19 cellular contexts compared by ENCODE assay signal in the genomic region with DNA sequence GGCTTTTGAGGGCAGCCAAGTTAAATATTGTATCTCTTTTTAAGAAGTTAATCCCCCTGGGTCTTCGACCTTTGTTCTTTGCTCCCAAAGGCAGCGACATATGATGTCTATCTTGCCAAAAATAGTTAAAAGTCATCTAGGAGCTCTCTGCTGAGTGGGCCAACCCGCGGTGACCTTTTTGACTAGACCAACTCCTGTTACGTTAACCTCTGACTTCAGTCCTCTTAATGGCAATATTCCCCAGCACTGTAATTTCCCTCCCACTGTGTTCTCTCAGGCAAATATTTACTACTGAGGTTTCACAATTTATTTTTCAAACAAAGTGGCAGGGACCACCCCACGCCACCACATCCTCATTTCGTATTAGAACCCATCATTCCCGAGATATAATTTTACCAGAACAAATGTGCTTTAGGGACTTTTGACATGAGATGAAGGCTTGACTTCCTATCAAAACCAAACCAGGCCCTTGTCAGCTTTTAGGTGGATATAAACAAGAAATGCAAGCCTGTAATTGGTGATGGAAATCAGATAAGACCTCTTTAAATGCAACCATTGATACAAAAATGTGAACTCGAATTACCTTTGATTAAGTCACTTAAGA.
A peak's percentile ranks its signal among the peaks of the same experiment; 100 is the strongest.
DNase-seq lines count a peak whose midpoint lies in the region; ATAC-seq, FAIRE-seq and TF ChIP-seq lines count a peak whose summit lies in the region.
"Had no signal": no experiment of that assay in that cellular context is flagged by ENCODE, and none has a peak within 500 bp of the region (broad histone marks: within the 10 kb centered on the region; RNA-seq: fewer than 3 reads in every experiment).

No MANE protein-coding gene starts in this region.

- no peak overlapping the region for H3K4me2 ChIP-seq in GM12878 (ENCODE audit: control insufficient read depth, insufficient read depth)
- H3K4me2 ChIP-seq: SK-N-SH had no signal

- no peaks in the 10 kb centered on the region for H3K9me3 ChIP-seq in GM12878 (replicated peaks; ENCODE audit: control insufficient read depth, insufficient read depth, low read length)
- H3K9me3 ChIP-seq: HAP-1, Peyer's patch, SK-N-SH had no signal

- CTCF ChIA-PET in GM12878 (lab: Yijun Ruan, JAX): interaction anchor here (0.6 to 3.2 kb wide), 5 partner anchors 10 to 221 kb away, joined by 3 to 17 read pairs (median 3); no protein-coding TSS in a partner anchor

- RAD21 ChIA-PET in GM12878 (lab: Charles Lee; ENCODE audit: unreplicated experiment): interaction anchor here (0.9 to 3.8 kb wide), 17 partner anchors 8 to 222 kb away, joined by 3 to 33 read pairs (median 3); no protein-coding TSS in a partner anchor

- no TSS peak for BruUV-seq in GM12878 (replicated peaks; lab: Mats Ljungman, UMichigan)

- WGBS in GM12878 (ENCODE audit: insufficient coverage, insufficient replicate concordance, low lambda C conversion rate, missing lambda C conversion rate): 18% methylated on average over 9 of the region's 9 CpGs

- in situ Hi-C loops in GM12878 (cut with MboI): no loop called here

- DNase-seq in H4 (ENCODE audit: low spot score) (peak; percentile 7), NCI-H2227 (lab: John Stamatoyannopoulos, UW; ENCODE audit: unreplicated experiment) (peak; percentile 62), GM12878 (ENCODE audit: low read depth, low spot score) (no peak), pons (ENCODE audit: low spot score) (peak; percentile 12), GM12891 (ENCODE audit: insufficient read length, low spot score) (no peak), NCI-H1694 treated with DMSO at 0.1 percent for 48 hours (lab: John Stamatoyannopoulos, UW) (no peak)
- DNase-seq: ACHN, AML-193, DND-41, KBM-7, NCI-H1436, NCI-H526, Peyer's patch, SK-N-SH, T-cell had no signal

- H3K4me1 ChIP-seq in GM12878 (ENCODE audit: control insufficient read depth, insufficient read depth, low read length): no peaks in the 10 kb centered on the region
- H3K4me1 ChIP-seq: HAP-1 had no signal

- ATAC-seq in GM12878: peak; percentile 77
- ATAC-seq in HG03025 (IDR thresholded peaks at IDR 0.05; ENCODE audit: low FRiP score, unreplicated experiment): no peak
- ATAC-seq: Right ventricle myocardium inferior, T-cell had no signal

- no peaks in the 10 kb centered on the region for H3K27me3 ChIP-seq in GM12878 (replicated peaks in 1 of 2; ENCODE audit: control insufficient read depth in 2 of 2, insufficient read depth in 2 of 2, low read length in 1 of 2)
- H3K27me3 ChIP-seq: Peyer's patch had no signal

- H3K79me2 ChIP-seq in GM12878 (ENCODE audit: control insufficient read depth, insufficient read depth, low read length): no peaks in the 10 kb centered on the region

- H3K9ac ChIP-seq in GM12878 (ENCODE audit: control insufficient read depth, insufficient read depth, low read length): no peak overlapping the region
- H3K9ac ChIP-seq: SK-N-SH had no signal

- H2AFZ ChIP-seq in GM12878 (ENCODE audit: control insufficient read depth, low read depth, low read length): no peak overlapping the region

- no peaks in the 10 kb centered on the region for H3K36me3 ChIP-seq in GM12878 (ENCODE audit: control insufficient read depth in 2 of 2, insufficient read depth in 2 of 2, low read length in 1 of 2)
- H3K36me3 ChIP-seq: HAP-1, Peyer's patch had no signal

- TF ChIP-seq POLR2A in GM12878 (IDR thresholded peaks at IDR 0.05; ENCODE audit: low read depth, low read length): no peak
- no peak for TF ChIP-seq POLR2A in GM12891 (IDR thresholded peaks at IDR 0.05; ENCODE audit: low read depth, low read length)

- no peak for TF ChIP-seq CTCF in GM12878 (IDR thresholded peaks at IDR 0.05 in 2 of 3, conservative IDR thresholded peaks at IDR 0.05 in 1 of 3; ENCODE audit: control insufficient read depth in 2 of 3, extremely low read depth in 1 of 3, insufficient read depth in 1 of 3, low read depth in 3 of 3, low read length in 3 of 3)

- POLR2A ChIA-PET in GM12878 (lab: Charles Lee): interaction anchor here (1.0 to 1.7 kb wide), 2 partner anchors 12 to 18 kb away, joined by 4 to 8 read pairs; no protein-coding TSS in a partner anchor

- no peaks in the 10 kb centered on the region for H4K20me1 ChIP-seq in GM12878 (ENCODE audit: control insufficient read depth, insufficient read depth)

- no peak for TF ChIP-seq EP300 in GM12878 (IDR thresholded peaks at IDR 0.05; ENCODE audit: borderline replicate concordance in 1 of 2, control insufficient read depth in 1 of 2, low read depth in 2 of 2, low read length in 2 of 2)

- no peak overlapping the region for H3K4me3 ChIP-seq in GM12878
- H3K4me3 ChIP-seq: HAP-1, Peyer's patch had no signal

- TF ChIP-seq RAD21 in GM12878 (IDR thresholded peaks at IDR 0.05; ENCODE audit: insufficient read depth, low read depth, low read length): no peak

- intact Hi-C loops in GM12878 (cut with micrococcal nuclease; ENCODE audit: unreplicated experiment): no loop called here

- FAIRE-seq in GM12878 (lab: Jason Lieb, UNC) (no peak), GM12891 (lab: Jason Lieb, UNC) (no peak)

- SMC1A ChIA-PET in GM12878 (lab: Charles Lee; ENCODE audit: uncharacterized antibody, unreplicated experiment): interaction anchor here (0.6 to 4.7 kb wide), 21 partner anchors 9 to 901 kb away, joined by 3 to 40 read pairs (median 4); no protein-coding TSS in a partner anchor

- H3K27ac ChIP-seq in GM12878 (ENCODE audit: control insufficient read depth, insufficient read depth): no peak overlapping the region
- H3K27ac ChIP-seq: C4-2B, Peyer's patch had no signal

TF ChIP-seq in GM12878, 131 proteins besides CTCF, POLR2A, EP300 and RAD21 (continues in another document):
- TF ChIP-seq SREBF2 (IDR thresholded peaks at IDR 0.05; ENCODE audit: low read length) (no peak), IKZF1 (conservative IDR thresholded peaks at IDR 0.05) (peak; percentile 50), BHLHE40 (IDR thresholded peaks at IDR 0.05; ENCODE audit: borderline replicate concordance in 1 of 2, low read depth in 2 of 2, low read length in 1 of 2) (no peak), SP1 (IDR thresholded peaks at IDR 0.05; ENCODE audit: low read depth, low read length) (no peak), ATF7 (IDR thresholded peaks at IDR 0.05; ENCODE audit: low read depth) (peak; percentile 33; the same call in 1 of the 2 replicates)
- TF ChIP-seq, protein P1, sequence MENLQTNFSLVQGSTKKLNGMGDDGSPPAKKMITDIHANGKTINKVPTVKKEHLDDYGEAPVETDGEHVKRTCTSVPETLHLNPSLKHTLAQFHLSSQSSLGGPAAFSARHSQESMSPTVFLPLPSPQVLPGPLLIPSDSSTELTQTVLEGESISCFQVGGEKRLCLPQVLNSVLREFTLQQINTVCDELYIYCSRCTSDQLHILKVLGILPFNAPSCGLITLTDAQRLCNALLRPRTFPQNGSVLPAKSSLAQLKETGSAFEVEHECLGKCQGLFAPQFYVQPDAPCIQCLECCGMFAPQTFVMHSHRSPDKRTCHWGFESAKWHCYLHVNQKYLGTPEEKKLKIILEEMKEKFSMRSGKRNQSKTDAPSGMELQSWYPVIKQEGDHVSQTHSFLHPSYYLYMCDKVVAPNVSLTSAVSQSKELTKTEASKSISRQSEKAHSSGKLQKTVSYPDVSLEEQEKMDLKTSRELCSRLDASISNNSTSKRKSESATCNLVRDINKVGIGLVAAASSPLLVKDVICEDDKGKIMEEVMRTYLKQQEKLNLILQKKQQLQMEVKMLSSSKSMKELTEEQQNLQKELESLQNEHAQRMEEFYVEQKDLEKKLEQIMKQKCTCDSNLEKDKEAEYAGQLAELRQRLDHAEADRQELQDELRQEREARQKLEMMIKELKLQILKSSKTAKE (IDR thresholded peaks at IDR 0.05; ENCODE audit: low read depth, poor library complexity, severe bottlenecking): peak; percentile 37

TF ChIP-seq in GM12891, 5 proteins besides CTCF, POLR2A, EP300 and RAD21:
- TF ChIP-seq PAX5 (IDR thresholded peaks at IDR 0.05; ENCODE audit: insufficient read depth, low read length, severe bottlenecking): no peak
- no peak for TF ChIP-seq POU2F2 (IDR thresholded peaks at IDR 0.05; ENCODE audit: low read depth, low read length)
- TF ChIP-seq TAF1 (IDR thresholded peaks at IDR 0.05; ENCODE audit: low read depth, low read length): no peak
- TF ChIP-seq POLR2AphosphoS5 (IDR thresholded peaks at IDR 0.05; ENCODE audit: low read depth, low read length): no peak
- TF ChIP-seq SPI1 (IDR thresholded peaks at IDR 0.05; ENCODE audit: low read depth, low read length): no peak

Comparison
In these comparisons a context has a peak if more than half of its experiments do, and no peak if none do; other contexts are left out.
1. DNase-seq: peak in H4 (single experiment), NCI-H2227 (single experiment) and pons (single experiment); none in GM12878 (single experiment), GM12891 (single experiment) and NCI-H1694 treated with DMSO at 0.1 percent for 48 hours (single experiment).